Comparison of ENCODE assay signal across 14 cellular contexts in the genomic region with DNA sequence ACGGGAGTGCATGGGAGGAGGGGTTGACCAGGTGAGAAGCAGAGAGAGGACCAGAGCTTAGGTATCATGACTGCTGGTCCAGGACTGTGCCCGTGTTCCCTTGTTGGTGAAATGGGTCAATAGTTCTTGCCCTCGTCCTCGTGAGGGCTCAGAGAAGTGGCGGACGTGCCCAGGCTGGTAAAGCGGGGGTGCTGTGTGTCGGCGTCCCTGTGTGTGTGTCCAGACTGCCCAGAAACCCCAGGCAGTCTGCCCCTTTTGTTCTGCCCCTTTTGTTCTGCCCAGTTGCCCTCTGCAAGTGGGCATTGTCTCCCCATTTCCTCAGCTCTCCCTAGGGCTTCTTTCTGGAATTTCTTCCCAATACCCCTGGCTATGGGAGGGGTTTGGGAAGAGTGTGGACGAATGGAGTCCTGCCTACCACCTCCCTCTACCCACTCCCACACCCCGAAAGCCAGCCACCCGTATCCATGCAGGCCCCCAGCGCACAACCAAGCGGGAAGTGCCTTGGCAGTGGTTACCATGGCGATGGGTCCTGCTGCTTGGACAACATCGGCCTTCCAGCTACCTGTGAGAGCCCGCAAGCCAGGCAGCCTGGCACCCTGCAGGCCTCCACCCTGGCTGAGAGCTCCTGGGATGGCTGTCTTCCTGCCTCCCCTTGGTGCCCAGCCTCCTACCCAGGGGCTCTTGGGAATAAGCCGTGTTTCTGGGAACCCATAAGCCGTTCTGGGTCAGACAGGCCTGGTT. TPM values are rescaled to one million over a fixed set of nuclear protein-coding genes. Genes with fewer than 3 reads are reported as not detected.
DNase-seq lines count a peak whose midpoint lies in the region; ATAC-seq, FAIRE-seq and TF ChIP-seq lines count a peak whose summit lies in the region.
"Had no signal": no experiment of that assay in that cellular context is flagged by ENCODE, and none has a peak within 500 bp of the region (broad histone marks: within the 10 kb centered on the region; RNA-seq: fewer than 3 reads in every experiment).

No MANE protein-coding gene starts in this region.

- peak overlapping the region; percentile 82 for H2AK5ac ChIP-seq in H1 (ENCODE audit: low read depth, low read length)

- no peak overlapping the region for H4K5ac ChIP-seq in H1 (ENCODE audit: insufficient read length, low read depth, low read length)

- TF ChIP-seq POLR2A in H1 (IDR thresholded peaks at IDR 0.05; ENCODE audit: control extremely low read depth in 1 of 2, low read depth in 2 of 2, low read length in 2 of 2) = no peak

- TF ChIP-seq CTCF in H1 (IDR thresholded peaks at IDR 0.05; ENCODE audit: control extremely low read depth in 1 of 3, insufficient read depth in 1 of 3, low read depth in 1 of 3, low read length in 3 of 3) (no peak), osteoblast (IDR thresholded peaks at IDR 0.05; ENCODE audit: extremely low read depth, low read depth, low read length) (no peak), hepatocyte (IDR thresholded peaks at IDR 0.05; ENCODE audit: poor library complexity) (no peak), D721Med (IDR thresholded peaks at IDR 0.05; ENCODE audit: insufficient read depth, missing control alignments) (no peak)

- TF ChIP-seq EP300 in H1 (IDR thresholded peaks at IDR 0.05; ENCODE audit: borderline replicate concordance in 1 of 2, low read depth in 2 of 2, low read length in 2 of 2) = no peak

- peak overlapping the region; percentile 25 for H4K91ac ChIP-seq in H1 (replicated peaks; ENCODE audit: insufficient read length, low read length)

- peak overlapping the region; percentile 89; the same call in 1 of the 2 replicates for H2BK5ac ChIP-seq in H1 (ENCODE audit: low read depth, low read length)

- H2BK20ac ChIP-seq in H1 (ENCODE audit: low read length) = no peak overlapping the region

- peak; percentile 90 for DNase-seq in COR-L47 (lab: John Stamatoyannopoulos, UW)
- peak; percentile 82 for DNase-seq in NCI-H146 (lab: John Stamatoyannopoulos, UW)
- peak in 1 of 2 experiments; percentile 78 for DNase-seq in H1 (ENCODE audit: low read depth in 1 of 2, low spot score in 2 of 2)
- peak; percentile 31 for DNase-seq in osteoblast (ENCODE audit: insufficient read length, low spot score, missing footprints)
- DNase-seq in RKO (ENCODE audit: low spot score) = no peak
- no peak for DNase-seq in hepatocyte (ENCODE audit: low spot score)
- no peak for DNase-seq in D721Med (ENCODE audit: insufficient read length, low spot score)
- DNase-seq: activated naive CD8-positive, alpha-beta T cell treated with anti-CD3 and anti-CD28 coated beads, Interleukin-2, amount 10 ng/mL, durations not matched to agents 7 days and 5 days; CD4-positive, CD25-positive, alpha-beta regulatory T cell had no signal

- no peak overlapping the region for H3K56ac ChIP-seq in H1 (replicated peaks; ENCODE audit: insufficient read length, low read depth, low read length)

- H3K23ac ChIP-seq in H1 (ENCODE audit: insufficient read length) = no peak overlapping the region

- no peaks in the 10 kb centered on the region for H3K79me1 ChIP-seq in H1 (ENCODE audit: low read depth, low read length)

- POLR2A ChIA-PET in H1 (lab: Charles Lee; ENCODE audit: partially characterized antibody) = interaction anchor here (0.8 to 1.8 kb wide), 9 partner anchors 10 to 1030 kb away, joined by 3 to 5 read pairs (median 3); partner anchors contain the start of gene ACOT11

- peak overlapping the region; percentile 48 for H3K4ac ChIP-seq in H1 (replicated peaks; ENCODE audit: insufficient read length, low read depth, low read length)

- CTCF ChIA-PET in H1 (lab: Charles Lee; ENCODE audit: partially characterized antibody) = interaction anchor here (0.6 to 2.0 kb wide), 6 partner anchors 10 to 1815 kb away, joined by 3 to 6 read pairs (median 3); no protein-coding TSS in a partner anchor

- H3K18ac ChIP-seq in H1 (ENCODE audit: extremely low read depth, low read length) = peak overlapping the region; percentile 83

- no peaks in the 10 kb centered on the region for H4K20me1 ChIP-seq in H1 (replicated peaks in 1 of 2; ENCODE audit: control insufficient read depth in 1 of 2, insufficient read depth in 2 of 2, low read length in 2 of 2)
- H4K20me1 ChIP-seq in osteoblast (ENCODE audit: insufficient read depth, low read length) = no peaks in the 10 kb centered on the region
- H4K20me1 ChIP-seq in hepatocyte (ENCODE audit: insufficient read depth, poor library complexity, severe bottlenecking) = no peaks in the 10 kb centered on the region

- H3K27me3 ChIP-seq in H1 (replicated peaks in 1 of 4; ENCODE audit: control insufficient read depth in 3 of 4, extremely low read depth in 1 of 4, insufficient read depth in 3 of 4, low read length in 3 of 4) (no peaks in the 10 kb centered on the region), osteoblast (ENCODE audit: insufficient read depth, low read length) (no peaks in the 10 kb centered on the region), hepatocyte (no peaks in the 10 kb centered on the region)
- H3K27me3 ChIP-seq: pancreas had no signal

- H3K4me1 ChIP-seq in H1 (replicated peaks in 1 of 4; ENCODE audit: control insufficient read depth in 3 of 4, insufficient read depth in 4 of 4, low read length in 3 of 4) = peaks cover 19 to 21% (median 20%) of the 10 kb centered on the region in 4 experiments
- H3K4me1 ChIP-seq in osteoblast (ENCODE audit: insufficient read depth, low read length) = peaks cover 4% of the 10 kb centered on the region
- H3K4me1 ChIP-seq in hepatocyte (ENCODE audit: insufficient read depth) = peaks cover 15% of the 10 kb centered on the region

- no peak for FAIRE-seq in H1 (lab: Jason Lieb, UNC)
- no peak for FAIRE-seq in D721Med (lab: Jason Lieb, UNC)
- FAIRE-seq: endothelial cell of umbilical vein, islet of Langerhans, pancreas had no signal

- H2BK120ac ChIP-seq in H1 (replicated peaks; ENCODE audit: low read depth, low read length) = peak overlapping the region; percentile 66

- no peak overlapping the region for H3K14ac ChIP-seq in H1 (ENCODE audit: insufficient read length)

- TF ChIP-seq RAD21 in H1 (IDR thresholded peaks at IDR 0.05 in 1 of 2, conservative IDR thresholded peaks at IDR 0.05 in 1 of 2; ENCODE audit: low read depth in 2 of 2, low read length in 2 of 2) = no peak; a peak in 1 of 4 replicates

- H3K79me2 ChIP-seq in H1 (ENCODE audit: control insufficient read depth in 1 of 2, insufficient read depth in 2 of 2, low read length in 2 of 2) (no peaks in the 10 kb centered on the region), osteoblast (ENCODE audit: insufficient read depth, low read length) (no peaks in the 10 kb centered on the region), hepatocyte (no peaks in the 10 kb centered on the region)

- H3K27ac ChIP-seq in H1 (ENCODE audit: low read depth, low read length) = peak overlapping the region; percentile 73
- no peak overlapping the region for H3K27ac ChIP-seq in osteoblast (ENCODE audit: low read depth, low read length)
- no peak overlapping the region for H3K27ac ChIP-seq in hepatocyte

- H3K23me2 ChIP-seq in H1 (ENCODE audit: low read depth, low read length) = no peaks in the 10 kb centered on the region

- H3K36me3 ChIP-seq in H1 (ENCODE audit: control insufficient read depth in 2 of 4, insufficient read depth in 4 of 4, low read length in 3 of 4) (no peaks in the 10 kb centered on the region), osteoblast (ENCODE audit: insufficient read depth, low read length) (no peaks in the 10 kb centered on the region), hepatocyte (replicated peaks; ENCODE audit: insufficient read depth, low read depth) (no peaks in the 10 kb centered on the region)
- H3K36me3 ChIP-seq: pancreas had no signal

- no peak for ATAC-seq in HG02623 (IDR thresholded peaks at IDR 0.05; ENCODE audit: unreplicated experiment)

- H3K9me2 ChIP-seq in hepatocyte (replicated peaks; ENCODE audit: insufficient read depth) = no peaks in the 10 kb centered on the region

- H3K9me3 ChIP-seq in H1 (ENCODE audit: insufficient read depth in 2 of 2, low read depth in 1 of 2, low read length in 1 of 2) (no peaks in the 10 kb centered on the region), osteoblast (ENCODE audit: low read depth, low read length) (no peaks in the 10 kb centered on the region), hepatocyte (ENCODE audit: low read depth) (no peaks in the 10 kb centered on the region)
- H3K9me3 ChIP-seq: pancreas had no signal

- H3K9ac ChIP-seq in H1 (replicated peaks in 1 of 4; ENCODE audit: extremely low read depth in 1 of 4, low read depth in 3 of 4, low read length in 3 of 4) = peak overlapping the region in 1 of 4 experiments; percentile 14; a peak in 2 of 7 replicates

- H2AFZ ChIP-seq in H1 (ENCODE audit: low read length) = no peak overlapping the region
- H2AFZ ChIP-seq in osteoblast (ENCODE audit: low read length) = no peak overlapping the region
- H2AFZ ChIP-seq in hepatocyte = no peak overlapping the region

- H2BK15ac ChIP-seq in H1 (ENCODE audit: low read length) = peak overlapping the region; percentile 92

- peak overlapping the region; percentile 82 for H2BK12ac ChIP-seq in H1 (ENCODE audit: low read depth, low read length)

- WGBS in H1 (ENCODE audit: extremely low coverage in 1 of 2, insufficient coverage in 1 of 2, insufficient read length in 1 of 2, insufficient replicate concordance in 2 of 2, low coverage in 1 of 2, low lambda C conversion rate in 2 of 2, missing lambda C conversion rate in 1 of 2), 2 experiments = 67% methylated on average over 19 of the region's 19 CpGs; no CpG with 5 or more reads in 1 of the 2 experiments
- 86% methylated on average over 19 of the region's 19 CpGs for WGBS in hepatocyte (ENCODE audit: low lambda C conversion rate, missing lambda C conversion rate)

- peak overlapping the region; percentile 3 to 48; a peak in 2 of 4 replicates for H3K4me2 ChIP-seq in H1 (ENCODE audit: insufficient read depth in 1 of 2, low read depth in 2 of 2, low read length in 2 of 2)
- H3K4me2 ChIP-seq in osteoblast (ENCODE audit: insufficient read depth, low read length) = no peak overlapping the region
- no peak overlapping the region for H3K4me2 ChIP-seq in hepatocyte

- no peak overlapping the region; the same call in 1 of the 2 replicates for H4K8ac ChIP-seq in H1 (ENCODE audit: extremely low read depth, insufficient read depth, low read length)

- H3K4me3 ChIP-seq in H1 (ENCODE audit: extremely low read depth in 1 of 4, insufficient read depth in 2 of 4, low read depth in 3 of 4, low read length in 4 of 4) (no peak overlapping the region), osteoblast (ENCODE audit: insufficient read depth, low read length) (no peak overlapping the region), hepatocyte (no peak overlapping the region)
- H3K4me3 ChIP-seq: pancreas had no signal

RNA-seq across cellular contexts. Expression of gene ACOT11, which starts 34.7 kb away (rescaled TPM):
- 3.5 and 3.8 TPM in 2 replicates for total RNA-seq in H1 (2021; fragmentation: NEBNext Ultra II Directional; extraction: Animal tissue kit (Norgen Biotek cat#: 25700))
- polyA plus RNA-seq in H1 (2011; rRNA removed) = 4.5 and 5.6 TPM in 2 replicates
- 4.2 TPM for polyA plus RNA-seq in H1 (2011; cell fraction: cytosol; rRNA removed)
- 9.9 TPM for polyA plus RNA-seq in H1 (2011; cell fraction: nucleus; rRNA removed)
- polyA plus RNA-seq in H1 (2012, experiment 1 of 2) = 2.9 to 4.1 TPM (median 3.4 TPM) in 4 replicates
- 3.2 TPM for polyA plus RNA-seq in H1 (2012, experiment 2 of 2)
- polyA plus RNA-seq in H1 (2013, experiment 1 of 2) = 2.8 TPM
- 2.5 TPM for polyA plus RNA-seq in H1 (2013, experiment 2 of 2)
- 6.1 and 6.3 TPM in 2 replicates for polyA minus RNA-seq in H1 (2011; rRNA and poly(A)+ RNA removed)
- polyA minus RNA-seq in H1 (2011; cell fraction: cytosol; rRNA and poly(A)+ RNA removed) = 1.8 TPM
- 8.7 TPM for polyA minus RNA-seq in H1 (2011; cell fraction: nucleus; rRNA and poly(A)+ RNA removed)
- total RNA-seq in osteoblast = 2.9 and 3.8 TPM in 2 replicates
- total RNA-seq in hepatocyte = 6.7 and 13.8 TPM in 2 replicates
- 9.3 and 20.0 TPM in 2 replicates for polyA plus RNA-seq in hepatocyte

RNA-seq across cellular contexts. Expression of gene FAM151A, which starts 40.6 kb away (rescaled TPM):
- not detected in 2 replicates for total RNA-seq in H1 (2021; fragmentation: NEBNext Ultra II Directional; extraction: Animal tissue kit (Norgen Biotek cat#: 25700))
- polyA plus RNA-seq in H1 (2011; rRNA removed) = 0.08 TPM in 1 of 2 replicates, not detected in the other
- 0.08 TPM for polyA plus RNA-seq in H1 (2011; cell fraction: cytosol; rRNA removed)
- polyA plus RNA-seq in H1 (2011; cell fraction: nucleus; rRNA removed) = 0.07 TPM
- not detected in 4 replicates for polyA plus RNA-seq in H1 (2012, experiment 1 of 2)
- polyA plus RNA-seq in H1 (2012, experiment 2 of 2) = not detected
- polyA plus RNA-seq in H1 (2013, experiment 1 of 2) = 0.08 TPM
- polyA plus RNA-seq in H1 (2013, experiment 2 of 2) = 0.06 TPM
- not detected in 2 replicates for polyA minus RNA-seq in H1 (2011; rRNA and poly(A)+ RNA removed)
- not detected for polyA minus RNA-seq in H1 (2011; cell fraction: cytosol; rRNA and poly(A)+ RNA removed)
- not detected for polyA minus RNA-seq in H1 (2011; cell fraction: nucleus; rRNA and poly(A)+ RNA removed)
- total RNA-seq in osteoblast = not detected in 2 replicates
- total RNA-seq in hepatocyte = 9.8 and 15.7 TPM in 2 replicates
- 5.0 and 13.5 TPM in 2 replicates for polyA plus RNA-seq in hepatocyte
- total RNA-seq: activated CD8-positive, alpha-beta memory T cell treated with anti-CD3 and anti-CD28 coated beads for 36 hours; activated naive CD8-positive, alpha-beta T cell treated with anti-CD3 and anti-CD28 coated beads, Interleukin-2, amount 10 ng/mL, durations not matched to agents 7 days and 5 days; CD4-positive, CD25-positive, alpha-beta regulatory T cell; endothelial cell of umbilical vein had no signal
- polyA plus RNA-seq: CD4-positive, CD25-positive, alpha-beta regulatory T cell; endothelial cell of umbilical vein had no signal

RNA-seq across cellular contexts. Expression of gene MROH7, which starts 58.9 kb away (rescaled TPM):
- 0.07 TPM in 1 of 2 replicates, not detected in the other for total RNA-seq in H1 (2021; fragmentation: NEBNext Ultra II Directional; extraction: Animal tissue kit (Norgen Biotek cat#: 25700))
- polyA plus RNA-seq in H1 (2011; rRNA removed) (0.20 and 0.27 TPM in 2 replicates), hepatocyte (0.24 and 0.95 TPM in 2 replicates)
- 0.19 TPM for polyA plus RNA-seq in H1 (2011; cell fraction: cytosol; rRNA removed)
- polyA plus RNA-seq in H1 (2011; cell fraction: nucleus; rRNA removed) = 0.96 TPM
- 0.15 to 0.48 TPM (median 0.28 TPM) in 3 of 4 replicates, not detected in the other for polyA plus RNA-seq in H1 (2012, experiment 1 of 2)
- not detected for polyA plus RNA-seq in H1 (2012, experiment 2 of 2)
- 0.08 TPM for polyA plus RNA-seq in H1 (2013, experiment 1 of 2)
- 0.04 TPM for polyA plus RNA-seq in H1 (2013, experiment 2 of 2)
- polyA minus RNA-seq in H1 (2011; rRNA and poly(A)+ RNA removed) = 0.51 and 0.66 TPM in 2 replicates
- polyA minus RNA-seq in H1 (2011; cell fraction: cytosol; rRNA and poly(A)+ RNA removed) = not detected
- polyA minus RNA-seq in H1 (2011; cell fraction: nucleus; rRNA and poly(A)+ RNA removed) = 1.9 TPM
- total RNA-seq in osteoblast (0.36 and 0.59 TPM in 2 replicates), hepatocyte (0.68 and 0.87 TPM in 2 replicates)
- total RNA-seq: activated CD8-positive, alpha-beta memory T cell treated with anti-CD3 and anti-CD28 coated beads for 36 hours; CD4-positive, CD25-positive, alpha-beta regulatory T cell had no signal
- polyA plus RNA-seq: CD4-positive, CD25-positive, alpha-beta regulatory T cell had no signal

Comparison
In these comparisons a context has a peak if more than half of its experiments do, and no peak if none do; other contexts are left out.
1. DNase-seq: peak in COR-L47 (single experiment), NCI-H146 (single experiment) and osteoblast (single experiment); none in RKO (single experiment), hepatocyte (single experiment) and D721Med (single experiment).
2. H3K4me2 ChIP-seq: peak in H1 (2 of 2); none in osteoblast (single experiment) and hepatocyte (single experiment).